In the genomic region with DNA sequence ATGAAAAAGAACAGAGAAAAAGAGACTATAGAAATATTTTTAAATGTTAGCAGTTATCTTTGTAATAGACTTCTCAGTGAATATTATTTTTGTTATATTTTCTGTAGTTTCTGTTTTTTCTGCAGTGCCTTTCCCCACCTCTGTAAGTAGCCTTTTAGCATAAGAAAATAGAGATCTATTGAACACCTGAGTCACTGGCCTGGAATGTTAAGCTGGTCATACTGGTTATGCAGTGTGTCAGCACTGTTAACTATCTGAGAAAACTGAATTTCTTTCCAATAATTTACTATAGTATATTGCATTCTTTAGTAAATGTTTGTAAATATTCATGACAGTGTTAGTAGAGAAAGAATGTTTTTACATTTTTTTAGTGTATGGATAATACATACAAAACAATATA, we compare ENCODE assay signal across 14 cellular contexts.
DNase-seq lines count a peak whose midpoint lies in the region; ATAC-seq and TF ChIP-seq lines count a peak whose summit lies in the region.
"Had no signal": no experiment of that assay in that cellular context is flagged by ENCODE, and none has a peak within 500 bp of the region (broad histone marks: within the 10 kb centered on the region; RNA-seq: fewer than 3 reads in every experiment).

No MANE protein-coding gene starts in this region.

- H3K27ac ChIP-seq in iPS-20b (ENCODE audit: low read length), result no peak overlapping the region
- H3K27ac ChIP-seq: BLaER1 treated with 17β-estradiol and CSF1 and Interleukin-3, amounts not matched to agents 10 nM and 100 nM; tibial nerve had no signal

- H3K9ac ChIP-seq in iPS-20b (ENCODE audit: low read depth, low read length), result no peak overlapping the region
- H3K9ac ChIP-seq: BLaER1 treated with 17β-estradiol and CSF1 and Interleukin-3, amounts not matched to agents 10 nM and 100 nM had no signal

- TF ChIP-seq CTCF in AG04449 (IDR thresholded peaks at IDR 0.05; ENCODE audit: insufficient read depth, low read length, missing control alignments), result no peak
- TF ChIP-seq CTCF in astrocyte of the cerebellum (IDR thresholded peaks at IDR 0.05; ENCODE audit: low read depth, low read length, missing control alignments), result no peak

- no peaks in the 10 kb centered on the region for H3K9me3 ChIP-seq in iPS-20b (ENCODE audit: insufficient read depth, low read depth, low read length)
- H3K9me3 ChIP-seq: BLaER1 treated with 17β-estradiol and CSF1 and Interleukin-3, amounts not matched to agents 10 nM and 100 nM; tibial nerve had no signal

- no peak overlapping the region for H3K4me3 ChIP-seq in AG04449 (ENCODE audit: low read depth, low read length)
- H3K4me3 ChIP-seq in astrocyte of the cerebellum (ENCODE audit: low read depth, low read length), result no peak overlapping the region
- H3K4me3 ChIP-seq in iPS-20b (ENCODE audit: low read length), result peak overlapping the region; percentile 43
- H3K4me3 ChIP-seq: BLaER1 treated with 17β-estradiol and CSF1 and Interleukin-3, amounts not matched to agents 10 nM and 100 nM; tibial nerve had no signal

- ATAC-seq in GM19467 (IDR thresholded peaks at IDR 0.05; ENCODE audit: unreplicated experiment), result no peak

- H3K36me3 ChIP-seq in iPS-20b (ENCODE audit: insufficient read depth, low read depth, low read length), result peaks cover 33% of the 10 kb centered on the region; the same call in 1 of the 2 replicates
- H3K36me3 ChIP-seq: BLaER1 treated with 17β-estradiol and CSF1 and Interleukin-3, amounts not matched to agents 10 nM and 100 nM had no signal

- peaks cover 13% of the 10 kb centered on the region; the same call in 1 of the 2 replicates for H3K4me1 ChIP-seq in iPS-20b (ENCODE audit: insufficient read depth, low read length)
- H3K4me1 ChIP-seq: BLaER1 treated with 17β-estradiol and CSF1 and Interleukin-3, amounts not matched to agents 10 nM and 100 nM; tibial nerve had no signal

- H3K27me3 ChIP-seq in iPS-20b (ENCODE audit: insufficient read depth, low read length), result no peaks in the 10 kb centered on the region
- H3K27me3 ChIP-seq: BLaER1 treated with 17β-estradiol and CSF1 and Interleukin-3, amounts not matched to agents 10 nM and 100 nM; tibial nerve had no signal

- in situ Hi-C loops in astrocyte of the cerebellum (cut with HindIII; ENCODE audit: low sequenced_read_pairs), result loop anchor here (5.0 kb wide), 1 partner anchor 101 kb away; no protein-coding TSS in a partner anchor

- DNase-seq in AG04449 (ENCODE audit: low read depth, low spot score), result peak; percentile 33
- peak; percentile 23 for DNase-seq in HPDE6-E6E7 (ENCODE audit: extremely low spot score)
- peak; percentile 40 for DNase-seq in astrocyte of the cerebellum (ENCODE audit: low read depth)
- DNase-seq in posterior vena cava (ENCODE audit: low spot score), result no peak
- DNase-seq in central memory CD4-positive, alpha-beta T cell, result no peak
- no peak for DNase-seq in NCI-H2107 (lab: John Stamatoyannopoulos, UW)
- DNase-seq: activated B cell treated with CpG ODN at 0.5 μM for 24 hours, KBM-7, NCI-H2171, occipital lobe had no signal

- CTCF ChIA-PET in AG04449 (lab: Yijun Ruan, JAX), result no interaction called here

- POLR2A ChIA-PET in AG04449 (lab: Yijun Ruan, JAX), result no interaction called here

- intact Hi-C loops in posterior vena cava (cut with DNase I), result no loop called here

Comparison
In these comparisons a context has a peak if more than half of its experiments do, and no peak if none do; other contexts are left out.
1. DNase-seq: peak in AG04449 (single experiment), HPDE6-E6E7 (single experiment) and astrocyte of the cerebellum (single experiment); none in posterior vena cava (single experiment), central memory CD4-positive, alpha-beta T cell (single experiment) and NCI-H2107 (single experiment).